1 cellular context compared by ENCODE assay signal in genomic region chr1:32215629-32216505, GRCh38.
TF ChIP-seq lines count a peak whose summit lies in the region.

No MANE protein-coding gene starts in this region.

TF ChIP-seq in K562, 482 proteins besides CTCF, POLR2A, EP300 and RAD21 (continued from another document):
- TF ChIP-seq, protein P1, sequence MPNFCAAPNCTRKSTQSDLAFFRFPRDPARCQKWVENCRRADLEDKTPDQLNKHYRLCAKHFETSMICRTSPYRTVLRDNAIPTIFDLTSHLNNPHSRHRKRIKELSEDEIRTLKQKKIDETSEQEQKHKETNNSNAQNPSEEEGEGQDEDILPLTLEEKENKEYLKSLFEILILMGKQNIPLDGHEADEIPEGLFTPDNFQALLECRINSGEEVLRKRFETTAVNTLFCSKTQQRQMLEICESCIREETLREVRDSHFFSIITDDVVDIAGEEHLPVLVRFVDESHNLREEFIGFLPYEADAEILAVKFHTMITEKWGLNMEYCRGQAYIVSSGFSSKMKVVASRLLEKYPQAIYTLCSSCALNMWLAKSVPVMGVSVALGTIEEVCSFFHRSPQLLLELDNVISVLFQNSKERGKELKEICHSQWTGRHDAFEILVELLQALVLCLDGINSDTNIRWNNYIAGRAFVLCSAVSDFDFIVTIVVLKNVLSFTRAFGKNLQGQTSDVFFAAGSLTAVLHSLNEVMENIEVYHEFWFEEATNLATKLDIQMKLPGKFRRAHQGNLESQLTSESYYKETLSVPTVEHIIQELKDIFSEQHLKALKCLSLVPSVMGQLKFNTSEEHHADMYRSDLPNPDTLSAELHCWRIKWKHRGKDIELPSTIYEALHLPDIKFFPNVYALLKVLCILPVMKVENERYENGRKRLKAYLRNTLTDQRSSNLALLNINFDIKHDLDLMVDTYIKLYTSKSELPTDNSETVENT (CRISPR knock-in tag; IDR thresholded peaks at IDR 0.05): no peak
- TF ChIP-seq TOE1 (IDR thresholded peaks at IDR 0.05; ENCODE audit: borderline replicate concordance) (no peak), TOE1 (CRISPR knock-in tag; IDR thresholded peaks at IDR 0.05; ENCODE audit: borderline replicate concordance, low read depth) (0 out of 2 replicates have a peak, but pooled peaks have one; percentile 35), SPI1 (IDR thresholded peaks at IDR 0.05; ENCODE audit: borderline replicate concordance, low read depth, low read length) (peak; percentile 11; the same call in 1 of the 2 replicates), ILF3 (IDR thresholded peaks at IDR 0.05; ENCODE audit: borderline replicate concordance) (no peak), RBFOX2 (IDR thresholded peaks at IDR 0.05; ENCODE audit: low read depth, low read length) (0 out of 2 replicates have a peak, but pooled peaks have one; percentile 16), ATF7 (IDR thresholded peaks at IDR 0.05) (peak; percentile 17; the same call in 1 of the 2 replicates), HLTF (IDR thresholded peaks at IDR 0.05) (no peak), RCOR1 (IDR thresholded peaks at IDR 0.05; ENCODE audit: borderline replicate concordance in 1 of 2, low read depth in 2 of 2, low read length in 2 of 2) (0 out of 4 replicates have a peak, but pooled peaks of 1 of the 2 experiments have one; percentile 46), DMBX1 (CRISPR knock-in tag; IDR thresholded peaks at IDR 0.05; ENCODE audit: borderline replicate concordance) (no peak), ESRRA (IDR thresholded peaks at IDR 0.05; ENCODE audit: borderline replicate concordance, low read depth) (peak; percentile 54; the same call in 1 of the 2 replicates), CC2D1A (IDR thresholded peaks at IDR 0.05) (peak; percentile 62), SMC3 (conservative IDR thresholded peaks at IDR 0.05; ENCODE audit: insufficient read depth, low read depth, low read length) (peak; percentile 90), ARID2 (IDR thresholded peaks at IDR 0.05) (0 out of 2 replicates have a peak, but pooled peaks have one; percentile 78)
